8 cellular contexts compared by ENCODE assay signal in genomic region chrX:34655496-34656258, GRCh38. TPM values are rescaled to one million over a fixed set of nuclear protein-coding genes. Genes with fewer than 3 reads are reported as not detected.
DNase-seq lines count a peak whose midpoint lies in the region; ATAC-seq and TF ChIP-seq lines count a peak whose summit lies in the region.

No MANE protein-coding gene starts in this region.

- no peak for TF ChIP-seq CTCF in right lobe of liver (IDR thresholded peaks at IDR 0.05)
- no peak for TF ChIP-seq CTCF in suprapubic skin (IDR thresholded peaks at IDR 0.05)

- H3K36me3 Mint-ChIP-seq in T-helper 1 cell treated with Interleukin-12 subunit alpha and Interleukin-12 subunit beta and Interleukin-4 antibody, amounts not matched to agents 30 μg/mL and 1 μg/mL, for 36 hours (ENCODE audit: low read depth): peaks cover 3% of the 10 kb centered on the region

- H3K27me3 Mint-ChIP-seq in T-helper 1 cell treated with Interleukin-12 subunit alpha and Interleukin-12 subunit beta and Interleukin-4 antibody, amounts not matched to agents 30 μg/mL and 1 μg/mL, for 36 hours (ENCODE audit: low read depth): peaks cover 25% of the 10 kb centered on the region

- H3K4me3 Mint-ChIP-seq in T-helper 1 cell treated with Interleukin-12 subunit alpha and Interleukin-12 subunit beta and Interleukin-4 antibody, amounts not matched to agents 30 μg/mL and 1 μg/mL, for 36 hours: peak overlapping the region; percentile 80

- H3K4me1 Mint-ChIP-seq in T-helper 1 cell treated with Interleukin-12 subunit alpha and Interleukin-12 subunit beta and Interleukin-4 antibody, amounts not matched to agents 30 μg/mL and 1 μg/mL, for 36 hours (ENCODE audit: low read depth): peaks cover 4% of the 10 kb centered on the region

- TF ChIP-seq POLR2A in right lobe of liver (IDR thresholded peaks at IDR 0.05) (no peak), suprapubic skin (IDR thresholded peaks at IDR 0.05) (no peak)

- H3K27ac Mint-ChIP-seq in T-helper 1 cell treated with Interleukin-12 subunit alpha and Interleukin-12 subunit beta and Interleukin-4 antibody, amounts not matched to agents 30 μg/mL and 1 μg/mL, for 36 hours: peak overlapping the region; percentile 41

- H3K36me3 ChIP-seq in right lobe of liver: no peaks in the 10 kb centered on the region
- no peaks in the 10 kb centered on the region for H3K36me3 ChIP-seq in suprapubic skin

- H3K4me1 ChIP-seq in right lobe of liver (no peaks in the 10 kb centered on the region), suprapubic skin (no peaks in the 10 kb centered on the region)

- ATAC-seq in right lobe of liver (no peak), HG03095 (IDR thresholded peaks at IDR 0.05; ENCODE audit: unreplicated experiment) (no peak)

- H3K9me3 ChIP-seq in right lobe of liver: no peaks in the 10 kb centered on the region
- H3K9me3 ChIP-seq in suprapubic skin: no peaks in the 10 kb centered on the region

- H3K27ac ChIP-seq in caudate nucleus (ENCODE audit: low read depth, low read length): peak overlapping the region; percentile 80
- H3K27ac ChIP-seq in right lobe of liver: peak overlapping the region; percentile 2 to 59 (median 56)
- H3K27ac ChIP-seq in suprapubic skin: peak overlapping the region; percentile 81

- 17% methylated on average over 13 of the region's 13 CpGs for WGBS in right lobe of liver (ENCODE audit: insufficient coverage, low coverage, low lambda C conversion rate, missing lambda C conversion rate)
- 27% methylated on average over 13 of the region's 13 CpGs for WGBS in suprapubic skin

- H3K27me3 ChIP-seq in right lobe of liver (no peaks in the 10 kb centered on the region), suprapubic skin (no peaks in the 10 kb centered on the region)

- no peak for TF ChIP-seq EP300 in suprapubic skin (IDR thresholded peaks at IDR 0.05)

- H3K4me3 ChIP-seq in right lobe of liver: peak overlapping the region; percentile 50 to 54 (median 50)
- peak overlapping the region; percentile 66 for H3K4me3 ChIP-seq in suprapubic skin

- intact Hi-C loops in right lobe of liver (cut with DNase I): no loop called here

- H3K9me3 Mint-ChIP-seq in T-helper 1 cell treated with Interleukin-12 subunit alpha and Interleukin-12 subunit beta and Interleukin-4 antibody, amounts not matched to agents 30 μg/mL and 1 μg/mL, for 36 hours: no peaks in the 10 kb centered on the region

- no peak for DNase-seq in T-helper 1 cell
- peak in 1 of 61 donors; percentile 5 for DNase-seq in caudate nucleus (lab: John Stamatoyannopoulos, UW)
- no peak for DNase-seq in right lobe of liver
- no peak for DNase-seq in suprapubic skin (ENCODE audit: low spot score in 2 of 2)
- no peak for DNase-seq in NCI-H2196 treated with DMSO at 0.1 percent for 48 hours (lab: John Stamatoyannopoulos, UW; ENCODE audit: unreplicated experiment)
- no peak for DNase-seq in RPMI8226

RNA-seq across cellular contexts. Expression of gene TMEM47, which starts 1.4 kb away (rescaled TPM):
- total RNA-seq in right lobe of liver: 10 to 100 TPM in 5 of 6 experiments, 1 to 10 TPM in 1; 7.7 to 25.4 (median 13.4) TPM
- 10 to 100 TPM in 2 of 4 donors, 1 to 10 TPM in 2; 7.8 to 12.7 (median 10.5) TPM for total RNA-seq in suprapubic skin
